In the genomic region with DNA sequence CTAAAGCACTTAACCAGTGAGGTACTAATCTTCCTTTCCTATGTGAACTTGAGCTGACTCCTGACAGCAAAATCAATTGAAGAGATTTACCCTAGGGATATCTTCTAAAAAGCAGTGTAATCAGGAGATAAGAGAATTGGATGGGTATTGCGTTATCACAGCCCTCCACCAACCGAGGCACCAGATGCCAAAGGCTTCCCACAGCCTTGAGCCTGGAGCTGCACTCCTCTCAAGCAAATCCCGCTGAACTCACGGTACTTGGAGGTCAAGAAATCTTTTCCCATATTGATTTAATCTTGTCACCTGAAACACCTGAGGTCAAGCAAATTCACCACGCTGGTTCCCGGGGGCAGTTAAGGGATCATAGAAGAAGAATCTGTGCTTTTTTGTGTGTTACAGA, we compare ENCODE assay signal across 20 cellular contexts.
"Had no signal": no experiment of that assay in that cellular context is flagged by ENCODE, and none has a peak within 500 bp of the region (broad histone marks: within the 10 kb centered on the region; RNA-seq: fewer than 3 reads in every experiment).

No MANE protein-coding gene starts in this region.

- H3K4me3 ChIP-seq: coronary artery, lower lobe of right lung, ovary, right atrium auricular region, stomach, thyroid gland, vagina had no signal

- H3K27ac ChIP-seq: coronary artery, lower lobe of right lung, ovary, right atrium auricular region, stomach, thyroid gland, vagina had no signal

- H3K4me1 ChIP-seq: lower lobe of right lung, right atrium auricular region, stomach, thyroid gland, vagina had no signal

- DNase-seq: dermis blood vessel endothelial cell; effector memory CD4-positive, alpha-beta T cell; erythroblast; hypothalamus; left ventricle myocardium superior; lower lobe of right lung; natural killer cell; occipital lobe; ovary; stimulated activated CD4-positive, alpha-beta T cell treated with anti-CD3 and anti-CD28 coated beads, Interleukin-2, amount 100 ng/mL, for 24 hours; stimulated activated CD4-positive, alpha-beta T cell treated with anti-CD3 and anti-CD28 coated beads, Interleukin-4, amount 100 ng/mL, for 24 hours; stimulated activated naive CD4-positive, alpha-beta T cell treated with Interleukin-2 at 50 U/mL for 16 hours; stomach; thyroid gland; trophoblast cell had no signal

- ATAC-seq: left ventricle myocardium superior; lower lobe of right lung; natural killer cell; sciatic nerve; stimulated activated effector memory CD8-positive, alpha-beta T cell treated with anti-CD3 and anti-CD28 coated beads, Interleukin-12 subunit alpha, Interleukin-12 subunit beta, amount 100 ng/mL, for 72 hours had no signal

- H3K27me3 ChIP-seq: ovary, right atrium auricular region, stomach, thyroid gland, vagina had no signal

- H3K36me3 ChIP-seq: lower lobe of right lung, ovary, right atrium auricular region, stomach, thyroid gland, vagina had no signal
